In genomic region chr18:79200546-79201268, GRCh38 we compare ENCODE assay signal across 10 cellular contexts.
DNase-seq lines count a peak whose midpoint lies in the region; ATAC-seq and TF ChIP-seq lines count a peak whose summit lies in the region.
"Had no signal": no experiment of that assay in that cellular context is flagged by ENCODE, and none has a peak within 500 bp of the region (broad histone marks: within the 10 kb centered on the region; RNA-seq: fewer than 3 reads in every experiment).

No MANE protein-coding gene starts in this region.

- no peak overlapping the region for H3K4me3 ChIP-seq in CD4-positive, alpha-beta memory T cell (ENCODE audit: low read length in 2 of 2)
- H3K4me3 ChIP-seq in Panc1 (ENCODE audit: low read depth in 2 of 2, low read length in 2 of 2) = no peak overlapping the region
- H3K4me3 ChIP-seq: HAP-1 had no signal

- intact Hi-C loops in CD4-positive, alpha-beta memory T cell (cut with micrococcal nuclease) = no loop called here
- intact Hi-C loops in Panc1 (cut with micrococcal nuclease; ENCODE audit: unreplicated experiment) = no loop called here
- intact Hi-C loops in natural killer cell (cut with micrococcal nuclease) = loop anchor here (1.0 to 5.0 kb wide), 2 partner anchors 61 to 127 kb away; no protein-coding TSS in a partner anchor

- no peaks in the 10 kb centered on the region for H3K9me3 Mint-ChIP-seq in CD4-positive, alpha-beta memory T cell
- H3K9me3 Mint-ChIP-seq in effector memory CD8-positive, alpha-beta T cell = no peaks in the 10 kb centered on the region
- H3K9me3 Mint-ChIP-seq in natural killer cell = peaks cover 2 to 5% of the 10 kb centered on the region in 2 donors

- peak; percentile 68 for ATAC-seq in GM21526 (IDR thresholded peaks at IDR 0.05; ENCODE audit: low FRiP score, unreplicated experiment)
- peak; percentile 83 for ATAC-seq in Panc1
- ATAC-seq in effector memory CD8-positive, alpha-beta T cell (replicated peaks) = peak; percentile 59
- peak; percentile 49 to 68 (median 50) for ATAC-seq in natural killer cell
- no peak for ATAC-seq in GM18498 (IDR thresholded peaks at IDR 0.05; ENCODE audit: unreplicated experiment)

- H3K27me3 ChIP-seq in CD4-positive, alpha-beta memory T cell (ENCODE audit: insufficient read depth, low read length) = no peaks in the 10 kb centered on the region
- H3K27me3 ChIP-seq in Panc1 (ENCODE audit: control insufficient read depth, insufficient read depth, low read length) = no peaks in the 10 kb centered on the region
- H3K27me3 ChIP-seq: neutrophil had no signal

- BruUV-seq in Panc1 (replicated peaks; lab: Mats Ljungman, UMichigan) = no TSS peak

- POLR2A ChIA-PET in CD4-positive, alpha-beta memory T cell (lab: Charles Lee; ENCODE audit: partially characterized antibody) = no interaction called here
- POLR2A ChIA-PET in Panc1 (lab: Charles Lee) = no interaction called here

- H3K9me3 ChIP-seq in CD4-positive, alpha-beta memory T cell (ENCODE audit: control insufficient read depth in 1 of 2, low read length in 2 of 2) = no peaks in the 10 kb centered on the region
- no peaks in the 10 kb centered on the region for H3K9me3 ChIP-seq in Panc1 (ENCODE audit: control insufficient read depth, insufficient read depth, low read depth, low read length)
- H3K9me3 ChIP-seq: HAP-1, neutrophil had no signal

- H3K4me3 Mint-ChIP-seq in CD4-positive, alpha-beta memory T cell = no peak overlapping the region
- H3K4me3 Mint-ChIP-seq in effector memory CD8-positive, alpha-beta T cell = no peak overlapping the region
- H3K4me3 Mint-ChIP-seq in natural killer cell = peak overlapping the region; percentile 65

- DNase-seq in CD4-positive, alpha-beta memory T cell = no peak
- no peak for DNase-seq in Panc1 (ENCODE audit: low read depth, low spot score)
- no peak for DNase-seq in effector memory CD8-positive, alpha-beta T cell
- no peak for DNase-seq in natural killer cell
- no peak for DNase-seq in DMS153 (lab: John Stamatoyannopoulos, UW)
- no peak for DNase-seq in epidermal melanocyte (ENCODE audit: insufficient read length, low spot score)

- CTCF ChIA-PET in CD4-positive, alpha-beta memory T cell (lab: Charles Lee; ENCODE audit: partially characterized antibody) = no interaction called here
- CTCF ChIA-PET in Panc1 (lab: Charles Lee) = no interaction called here

- no peaks in the 10 kb centered on the region for H3K27me3 Mint-ChIP-seq in CD4-positive, alpha-beta memory T cell
- H3K27me3 Mint-ChIP-seq in effector memory CD8-positive, alpha-beta T cell = no peaks in the 10 kb centered on the region
- H3K27me3 Mint-ChIP-seq in natural killer cell (ENCODE audit: low read depth in 2 of 2) = no peaks in the 10 kb centered on the region

- in situ Hi-C loops in Panc1 (cut with HindIII; ENCODE audit: low pct_unique_long_range_greater_than_20kb, low sequenced_read_pairs) = no loop called here

- H3K36me3 ChIP-seq in CD4-positive, alpha-beta memory T cell (ENCODE audit: insufficient read depth, low read length) = no peaks in the 10 kb centered on the region
- no peaks in the 10 kb centered on the region for H3K36me3 ChIP-seq in Panc1 (ENCODE audit: control insufficient read depth, insufficient read depth, low read length)
- H3K36me3 ChIP-seq: HAP-1 had no signal

- peak overlapping the region in 4 of 7 donors; percentile 15 to 59 (median 42) for H3K27ac Mint-ChIP-seq in CD4-positive, alpha-beta memory T cell
- peak overlapping the region; percentile 60 to 91 for H3K27ac Mint-ChIP-seq in effector memory CD8-positive, alpha-beta T cell
- H3K27ac Mint-ChIP-seq in natural killer cell = peak overlapping the region; percentile 84 to 88

- peaks cover 7 to 27% of the 10 kb centered on the region in 2 donors for H3K36me3 Mint-ChIP-seq in CD4-positive, alpha-beta memory T cell
- peaks cover 9% of the 10 kb centered on the region for H3K36me3 Mint-ChIP-seq in effector memory CD8-positive, alpha-beta T cell (ENCODE audit: insufficient read depth)
- peaks cover 15% of the 10 kb centered on the region for H3K36me3 Mint-ChIP-seq in natural killer cell

- peaks cover 10 to 24% (median 13%) of the 10 kb centered on the region in 4 donors for H3K4me1 Mint-ChIP-seq in CD4-positive, alpha-beta memory T cell
- peaks cover 12 to 24% of the 10 kb centered on the region in 2 donors for H3K4me1 Mint-ChIP-seq in effector memory CD8-positive, alpha-beta T cell (ENCODE audit: low read depth in 2 of 2)
- H3K4me1 Mint-ChIP-seq in natural killer cell = peaks cover 33 to 36% of the 10 kb centered on the region in 2 donors

- no peak overlapping the region for H3K27ac ChIP-seq in CD4-positive, alpha-beta memory T cell (ENCODE audit: low read depth, low read length)
- H3K27ac ChIP-seq in Panc1 (ENCODE audit: low read length) = no peak overlapping the region
- H3K27ac ChIP-seq: neutrophil had no signal

- H3K4me1 ChIP-seq in CD4-positive, alpha-beta memory T cell (ENCODE audit: insufficient read depth, low read length) = no peaks in the 10 kb centered on the region
- no peaks in the 10 kb centered on the region for H3K4me1 ChIP-seq in Panc1 (ENCODE audit: control insufficient read depth, insufficient read depth, low read length)
- H3K4me1 ChIP-seq: HAP-1 had no signal

- TF ChIP-seq CTCF in Panc1 (IDR thresholded peaks at IDR 0.05) (no peak), natural killer cell (IDR thresholded peaks at IDR 0.05) (no peak)
